In the genomic region with DNA sequence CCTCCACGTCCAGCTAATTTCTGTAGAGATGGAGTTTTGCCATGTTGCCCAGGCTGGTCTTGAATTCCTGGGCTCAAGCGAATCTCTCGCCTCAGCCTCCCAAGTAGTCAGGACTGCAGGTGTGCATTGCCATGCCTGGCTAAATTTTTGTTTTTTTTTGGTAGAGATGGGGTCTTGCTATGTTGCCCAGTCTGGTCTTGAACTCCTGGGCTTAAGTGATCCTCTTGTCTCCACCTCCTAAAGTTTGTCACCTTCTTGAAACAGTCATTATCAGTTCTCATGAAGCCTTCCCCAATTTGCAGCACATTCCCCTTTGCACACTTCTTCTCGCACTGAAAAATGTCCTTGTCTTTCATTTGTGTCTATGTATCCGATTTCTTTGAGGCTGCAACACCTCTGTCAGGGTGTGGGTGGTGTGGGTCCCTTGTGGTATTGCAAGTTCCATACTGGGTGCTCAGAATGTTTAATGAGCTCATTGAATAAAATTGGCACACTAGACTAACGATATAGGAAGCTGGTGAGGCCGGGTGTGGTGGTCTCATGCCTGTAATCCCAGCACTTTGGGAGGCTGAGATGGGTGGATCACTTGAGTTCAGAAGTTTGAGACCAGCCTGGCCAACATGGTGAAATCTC, we compare ENCODE assay signal across 15 cellular contexts. TPM values are rescaled to one million over a fixed set of nuclear protein-coding genes. Genes with fewer than 3 reads are reported as not detected.
DNase-seq lines count a peak whose midpoint lies in the region; ATAC-seq, FAIRE-seq and TF ChIP-seq lines count a peak whose summit lies in the region.
"Had no signal": no experiment of that assay in that cellular context is flagged by ENCODE, and none has a peak within 500 bp of the region (broad histone marks: within the 10 kb centered on the region; RNA-seq: fewer than 3 reads in every experiment).

No MANE protein-coding gene starts in this region.

- H3K4me1 Mint-ChIP-seq in WTC11, result peaks cover 22% of the 10 kb centered on the region

- no peak overlapping the region for H3K4me2 ChIP-seq in HepG2 (ENCODE audit: low read depth, low read length)
- H3K4me2 ChIP-seq: BLaER1 treated with 17β-estradiol and CSF1 and Interleukin-3, amounts not matched to agents 10 nM and 100 nM had no signal

- no peaks in the 10 kb centered on the region for H3K9me3 ChIP-seq in HepG2 (ENCODE audit: low read length)
- H3K9me3 ChIP-seq: BLaER1 treated with 17β-estradiol and CSF1 and Interleukin-3, amounts not matched to agents 10 nM and 100 nM had no signal

- no TSS peak for BruUV-seq in HepG2 (replicated peaks; lab: Mats Ljungman, UMichigan)

- no peak overlapping the region for H3K27ac ChIP-seq in HepG2 (ENCODE audit: extremely low read length, insufficient read depth, low read length)
- H3K27ac ChIP-seq: BLaER1 treated with 17β-estradiol and CSF1 and Interleukin-3, amounts not matched to agents 10 nM and 100 nM; GM23248; HL-60 had no signal

- H3K4me1 ChIP-seq in HepG2 (ENCODE audit: insufficient read depth, low read length), result no peaks in the 10 kb centered on the region
- H3K4me1 ChIP-seq: BLaER1 treated with 17β-estradiol and CSF1 and Interleukin-3, amounts not matched to agents 10 nM and 100 nM had no signal

- intact Hi-C loops in HepG2 (cut with micrococcal nuclease; ENCODE audit: unreplicated experiment), result no loop called here

- no peaks in the 10 kb centered on the region for H3K27me3 Mint-ChIP-seq in WTC11 (ENCODE audit: low read depth)
- H3K27me3 Mint-ChIP-seq: CD4-positive, CD25-positive, alpha-beta regulatory T cell had no signal

- ATAC-seq in WTC11 (no peak), HepG2 (no peak), GM19324 (IDR thresholded peaks at IDR 0.05; ENCODE audit: low FRiP score, unreplicated experiment) (no peak)
- ATAC-seq: HCT116 had no signal

- H3K36me3 Mint-ChIP-seq in WTC11, result 0 out of 2 replicates have a peak, but pooled peaks cover 3% of the 10 kb centered on the region
- H3K36me3 Mint-ChIP-seq: CD4-positive, CD25-positive, alpha-beta regulatory T cell had no signal

- TF ChIP-seq POLR2A in HepG2 (IDR thresholded peaks at IDR 0.05; ENCODE audit: insufficient read depth in 1 of 2, low read depth in 2 of 2, low read length in 2 of 2), result no peak

- POLR2A ChIA-PET in WTC11 (lab: Charles Lee) (no interaction called here), HepG2 (lab: Yijun Ruan, JAX) (no interaction called here)

- TF ChIP-seq EP300 in HepG2 (IDR thresholded peaks at IDR 0.05; ENCODE audit: low read depth in 2 of 2, low read length in 2 of 2) (no peak), HepG2 (CRISPR knock-in tag; IDR thresholded peaks at IDR 0.05; ENCODE audit: borderline replicate concordance) (no peak)

- no peak overlapping the region for H3K27ac Mint-ChIP-seq in WTC11
- H3K27ac Mint-ChIP-seq: CD4-positive, CD25-positive, alpha-beta regulatory T cell had no signal

- in situ Hi-C loops in HepG2 (cut with HindIII; ENCODE audit: extremely low pct_ligation_motif_present, low pct_unique_long_range_greater_than_20kb), result no loop called here

- H3K4me3 ChIP-seq in HepG2 (replicated peaks in 1 of 3; ENCODE audit: insufficient read depth in 1 of 3, low read depth in 2 of 3, low read length in 3 of 3), result no peak overlapping the region
- H3K4me3 ChIP-seq: BLaER1 treated with 17β-estradiol and CSF1 and Interleukin-3, amounts not matched to agents 10 nM and 100 nM; GM23248 had no signal

- CTCF ChIA-PET in WTC11 (lab: Charles Lee) (no interaction called here), HepG2 (lab: Yijun Ruan, JAX; ENCODE audit: low intra/inter-chr PET ratio, low total read pairs) (no interaction called here)

- no peak overlapping the region for H2AFZ ChIP-seq in HepG2 (ENCODE audit: low read length)
- H2AFZ ChIP-seq: GM23248 had no signal

- H4K20me1 ChIP-seq in HepG2 (ENCODE audit: insufficient read depth, low read length), result no peaks in the 10 kb centered on the region

- H3K9ac ChIP-seq in HepG2 (ENCODE audit: insufficient read depth, low read depth, low read length), result no peak overlapping the region
- H3K9ac ChIP-seq: BLaER1 treated with 17β-estradiol and CSF1 and Interleukin-3, amounts not matched to agents 10 nM and 100 nM; GM23248 had no signal

- no peaks in the 10 kb centered on the region for H3K79me2 ChIP-seq in HepG2 (ENCODE audit: insufficient read depth, low read length)

- no peaks in the 10 kb centered on the region for H3K9me3 Mint-ChIP-seq in WTC11
- H3K9me3 Mint-ChIP-seq: CD4-positive, CD25-positive, alpha-beta regulatory T cell had no signal

- H3K4me3 Mint-ChIP-seq in WTC11, result no peak overlapping the region
- H3K4me3 Mint-ChIP-seq: CD4-positive, CD25-positive, alpha-beta regulatory T cell had no signal

- no peak for TF ChIP-seq CTCF in WTC11 (IDR thresholded peaks at IDR 0.05)
- no peak for TF ChIP-seq CTCF in HepG2 (CRISPR knock-in tag; IDR thresholded peaks at IDR 0.05)

- WGBS in HepG2 (ENCODE audit: low lambda C conversion rate), result 95% methylated on average over 7 of the region's 7 CpGs

- H3K36me3 ChIP-seq in HepG2 (replicated peaks in 1 of 2; ENCODE audit: control insufficient read depth in 1 of 2, insufficient read depth in 2 of 2, low read length in 2 of 2), result no peaks in the 10 kb centered on the region; a peak in 1 of 5 replicates

- no peak for FAIRE-seq in HepG2 (lab: Jason Lieb, UNC)
- FAIRE-seq: H54 had no signal

- H3K27me3 ChIP-seq in HepG2 (ENCODE audit: control insufficient read depth in 1 of 2, insufficient read depth in 2 of 2, low read length in 2 of 2), result no peaks in the 10 kb centered on the region
- H3K27me3 ChIP-seq: BLaER1 treated with 17β-estradiol and CSF1 and Interleukin-3, amounts not matched to agents 10 nM and 100 nM had no signal

- DNase-seq in WTC11 (ENCODE audit: low spot score) (no peak), HepG2 (ENCODE audit: low spot score) (no peak), HUDEP-2 (lab: John Stamatoyannopoulos, UW; ENCODE audit: unreplicated experiment in 76 of 76) (no peak)
- DNase-seq: ACHN; CD4-positive, CD25-positive, alpha-beta regulatory T cell; DMS53; GF-D8; GM23248; IMR-90 had no signal

- TF ChIP-seq RAD21 in HepG2 (CRISPR knock-in tag; IDR thresholded peaks at IDR 0.05), result no peak

RNA-seq across cellular contexts. Expression of a gene that starts 2.9 kb away (rescaled TPM):
- total RNA-seq in WTC11 (2021) (0.48 to 0.66 TPM (median 0.48 TPM) in 3 replicates), HepG2 (2016; rRNA removed; fragmentation: Illumina TruSeq; extraction: Trizol) (0.62 TPM in 1 of 2 replicates, not detected in the other)
- total RNA-seq in HepG2 (2016; cell fraction: cytosol; rRNA removed; fragmentation: Illumina TruSeq; extraction: Trizol; ENCODE audit: low read depth), result not detected in 2 replicates
- total RNA-seq in HepG2 (2016; cell fraction: insoluble cytoplasmic fraction; rRNA removed; fragmentation: Illumina TruSeq; extraction: Trizol), result 0.61 TPM in 1 of 2 replicates, not detected in the other
- 0.15 and 0.21 TPM in 2 replicates for total RNA-seq in HepG2 (2016; cell fraction: membrane; rRNA removed; fragmentation: Illumina TruSeq; extraction: Trizol)
- total RNA-seq in HepG2 (2016; cell fraction: nucleus; rRNA removed; fragmentation: Illumina TruSeq; extraction: Trizol), result 0.78 and 1.1 TPM in 2 replicates
- 0.08 and 0.11 TPM in 2 replicates for polyA plus RNA-seq in HepG2 (2011; rRNA removed)
- 0.08 and 0.09 TPM in 2 replicates for polyA plus RNA-seq in HepG2 (2011; cell fraction: cytosol; rRNA removed)
- 0.24 and 0.29 TPM in 2 replicates for polyA plus RNA-seq in HepG2 (2011; cell fraction: nucleus; rRNA removed)
- polyA plus RNA-seq in HepG2 (2012), result 0.31 and 0.40 TPM in 2 replicates
- 0.11 and 0.46 TPM in 2 replicates for polyA plus RNA-seq in HepG2 (2016; cell fraction: cytosol; fragmentation: Illumina TruSeq; extraction: Trizol; ENCODE audit: low read depth)
- polyA plus RNA-seq in HepG2 (2016; cell fraction: insoluble cytoplasmic fraction; fragmentation: Illumina TruSeq; extraction: Trizol; ENCODE audit: low read depth), result 0.50 TPM in 1 of 2 replicates, not detected in the other
- 0.21 and 0.36 TPM in 2 replicates for polyA plus RNA-seq in HepG2 (2016; cell fraction: membrane; fragmentation: Illumina TruSeq; extraction: Trizol; ENCODE audit: low read depth)
- polyA plus RNA-seq in HepG2 (2016; cell fraction: nucleus; fragmentation: Illumina TruSeq; extraction: Trizol; ENCODE audit: insufficient read depth, low read depth), result 0.81 and 1.9 TPM in 2 replicates
- not detected in 2 replicates for polyA minus RNA-seq in HepG2 (2011; rRNA and poly(A)+ RNA removed; ENCODE audit: low replicate concordance)
- not detected in 2 replicates for polyA minus RNA-seq in HepG2 (2011; cell fraction: cytosol; rRNA and poly(A)+ RNA removed)
- polyA minus RNA-seq in HepG2 (2011; cell fraction: nucleus; rRNA and poly(A)+ RNA removed), result 0.39 TPM in 1 of 2 replicates, not detected in the other
- total RNA-seq: A172; CD4-positive, CD25-positive, alpha-beta regulatory T cell; IMR-90 had no signal
- polyA plus RNA-seq: CD4-positive, CD25-positive, alpha-beta regulatory T cell; GM23248 had no signal

RNA-seq across cellular contexts. Expression of a gene that starts 16.7 kb away (rescaled TPM):
- 13.7 to 17.0 TPM (median 13.8 TPM) in 3 replicates for total RNA-seq in WTC11 (2021)
- 22.0 and 24.9 TPM in 2 replicates for total RNA-seq in HepG2 (2016; rRNA removed; fragmentation: Illumina TruSeq; extraction: Trizol)
- 32.3 and 41.2 TPM in 2 replicates for total RNA-seq in HepG2 (2016; cell fraction: cytosol; rRNA removed; fragmentation: Illumina TruSeq; extraction: Trizol; ENCODE audit: low read depth)
- total RNA-seq in HepG2 (2016; cell fraction: insoluble cytoplasmic fraction; rRNA removed; fragmentation: Illumina TruSeq; extraction: Trizol), result 18.1 and 23.2 TPM in 2 replicates
- 41.4 and 43.7 TPM in 2 replicates for total RNA-seq in HepG2 (2016; cell fraction: membrane; rRNA removed; fragmentation: Illumina TruSeq; extraction: Trizol)
- total RNA-seq in HepG2 (2016; cell fraction: nucleus; rRNA removed; fragmentation: Illumina TruSeq; extraction: Trizol), result 8.1 and 10.8 TPM in 2 replicates
- 2.9 and 3.3 TPM in 2 replicates for polyA plus RNA-seq in HepG2 (2011; rRNA removed)
- 3.8 and 4.5 TPM in 2 replicates for polyA plus RNA-seq in HepG2 (2011; cell fraction: cytosol; rRNA removed)
- polyA plus RNA-seq in HepG2 (2011; cell fraction: nucleus; rRNA removed), result 2.8 and 3.7 TPM in 2 replicates
- 5.0 and 10.5 TPM in 2 replicates for polyA plus RNA-seq in HepG2 (2012)
- polyA plus RNA-seq in HepG2 (2016; cell fraction: cytosol; fragmentation: Illumina TruSeq; extraction: Trizol; ENCODE audit: low read depth), result 49.6 and 69.4 TPM in 2 replicates
- polyA plus RNA-seq in HepG2 (2016; cell fraction: insoluble cytoplasmic fraction; fragmentation: Illumina TruSeq; extraction: Trizol; ENCODE audit: low read depth), result 33.2 and 38.1 TPM in 2 replicates
- polyA plus RNA-seq in HepG2 (2016; cell fraction: membrane; fragmentation: Illumina TruSeq; extraction: Trizol; ENCODE audit: low read depth), result 55.5 and 60.0 TPM in 2 replicates
- polyA plus RNA-seq in HepG2 (2016; cell fraction: nucleus; fragmentation: Illumina TruSeq; extraction: Trizol; ENCODE audit: insufficient read depth, low read depth), result 17.3 and 17.4 TPM in 2 replicates
- polyA minus RNA-seq in HepG2 (2011; rRNA and poly(A)+ RNA removed; ENCODE audit: low replicate concordance), result 5.9 and 8.9 TPM in 2 replicates
- 1.5 and 2.0 TPM in 2 replicates for polyA minus RNA-seq in HepG2 (2011; cell fraction: cytosol; rRNA and poly(A)+ RNA removed)
- polyA minus RNA-seq in HepG2 (2011; cell fraction: nucleus; rRNA and poly(A)+ RNA removed), result 1.0 and 3.9 TPM in 2 replicates

RNA-seq across cellular contexts. Expression of a gene that starts 25.4 kb away (rescaled TPM):
- 86.4 to 86.7 TPM (median 86.5 TPM) in 3 replicates for total RNA-seq in WTC11 (2021)
- total RNA-seq in HepG2 (2016; rRNA removed; fragmentation: Illumina TruSeq; extraction: Trizol), result 33.9 and 44.6 TPM in 2 replicates
- 8.8 and 9.5 TPM in 2 replicates for total RNA-seq in HepG2 (2016; cell fraction: cytosol; rRNA removed; fragmentation: Illumina TruSeq; extraction: Trizol; ENCODE audit: low read depth)
- 34.8 and 45.3 TPM in 2 replicates for total RNA-seq in HepG2 (2016; cell fraction: insoluble cytoplasmic fraction; rRNA removed; fragmentation: Illumina TruSeq; extraction: Trizol)
- total RNA-seq in HepG2 (2016; cell fraction: membrane; rRNA removed; fragmentation: Illumina TruSeq; extraction: Trizol), result 18.7 and 19.6 TPM in 2 replicates
- 14.0 and 17.3 TPM in 2 replicates for total RNA-seq in HepG2 (2016; cell fraction: nucleus; rRNA removed; fragmentation: Illumina TruSeq; extraction: Trizol)
- 16.5 and 16.6 TPM in 2 replicates for polyA plus RNA-seq in HepG2 (2011; rRNA removed)
- polyA plus RNA-seq in HepG2 (2011; cell fraction: cytosol; rRNA removed), result 12.9 and 13.7 TPM in 2 replicates
- polyA plus RNA-seq in HepG2 (2011; cell fraction: nucleus; rRNA removed), result 5.9 and 7.7 TPM in 2 replicates
- 10.7 and 12.2 TPM in 2 replicates for polyA plus RNA-seq in HepG2 (2012)
- 6.5 and 6.7 TPM in 2 replicates for polyA plus RNA-seq in HepG2 (2016; cell fraction: cytosol; fragmentation: Illumina TruSeq; extraction: Trizol; ENCODE audit: low read depth)
- polyA plus RNA-seq in HepG2 (2016; cell fraction: insoluble cytoplasmic fraction; fragmentation: Illumina TruSeq; extraction: Trizol; ENCODE audit: low read depth), result 32.4 and 33.3 TPM in 2 replicates
- polyA plus RNA-seq in HepG2 (2016; cell fraction: membrane; fragmentation: Illumina TruSeq; extraction: Trizol; ENCODE audit: low read depth), result 10.4 and 10.6 TPM in 2 replicates
- 20.0 and 20.1 TPM in 2 replicates for polyA plus RNA-seq in HepG2 (2016; cell fraction: nucleus; fragmentation: Illumina TruSeq; extraction: Trizol; ENCODE audit: insufficient read depth, low read depth)
- 36.7 and 57.5 TPM in 2 replicates for polyA minus RNA-seq in HepG2 (2011; rRNA and poly(A)+ RNA removed; ENCODE audit: low replicate concordance)
- polyA minus RNA-seq in HepG2 (2011; cell fraction: cytosol; rRNA and poly(A)+ RNA removed), result 10.2 and 11.0 TPM in 2 replicates
- 11.3 and 12.9 TPM in 2 replicates for polyA minus RNA-seq in HepG2 (2011; cell fraction: nucleus; rRNA and poly(A)+ RNA removed)

RNA-seq across cellular contexts. Expression of a gene that starts 27.8 kb away (rescaled TPM):
- 27.3 to 30.5 TPM (median 27.8 TPM) in 3 replicates for total RNA-seq in WTC11 (2021)
- 5.9 and 9.9 TPM in 2 replicates for total RNA-seq in HepG2 (2016; rRNA removed; fragmentation: Illumina TruSeq; extraction: Trizol)
- 5.4 and 5.5 TPM in 2 replicates for total RNA-seq in HepG2 (2016; cell fraction: cytosol; rRNA removed; fragmentation: Illumina TruSeq; extraction: Trizol; ENCODE audit: low read depth)
- 6.0 and 11.1 TPM in 2 replicates for total RNA-seq in HepG2 (2016; cell fraction: insoluble cytoplasmic fraction; rRNA removed; fragmentation: Illumina TruSeq; extraction: Trizol)
- total RNA-seq in HepG2 (2016; cell fraction: membrane; rRNA removed; fragmentation: Illumina TruSeq; extraction: Trizol), result 6.6 and 8.1 TPM in 2 replicates
- 11.8 and 16.0 TPM in 2 replicates for total RNA-seq in HepG2 (2016; cell fraction: nucleus; rRNA removed; fragmentation: Illumina TruSeq; extraction: Trizol)
- polyA plus RNA-seq in HepG2 (2011; rRNA removed), result 6.3 and 6.5 TPM in 2 replicates
- 5.8 and 7.7 TPM in 2 replicates for polyA plus RNA-seq in HepG2 (2011; cell fraction: cytosol; rRNA removed)
- 22.7 and 25.4 TPM in 2 replicates for polyA plus RNA-seq in HepG2 (2011; cell fraction: nucleus; rRNA removed)
- 10.8 and 15.1 TPM in 2 replicates for polyA plus RNA-seq in HepG2 (2012)
- 3.9 and 4.0 TPM in 2 replicates for polyA plus RNA-seq in HepG2 (2016; cell fraction: cytosol; fragmentation: Illumina TruSeq; extraction: Trizol; ENCODE audit: low read depth)
- polyA plus RNA-seq in HepG2 (2016; cell fraction: insoluble cytoplasmic fraction; fragmentation: Illumina TruSeq; extraction: Trizol; ENCODE audit: low read depth), result 8.3 and 10.4 TPM in 2 replicates
- polyA plus RNA-seq in HepG2 (2016; cell fraction: membrane; fragmentation: Illumina TruSeq; extraction: Trizol; ENCODE audit: low read depth), result 5.7 and 6.2 TPM in 2 replicates
- polyA plus RNA-seq in HepG2 (2016; cell fraction: nucleus; fragmentation: Illumina TruSeq; extraction: Trizol; ENCODE audit: insufficient read depth, low read depth), result 25.5 and 27.0 TPM in 2 replicates
- 7.0 and 10.1 TPM in 2 replicates for polyA minus RNA-seq in HepG2 (2011; rRNA and poly(A)+ RNA removed; ENCODE audit: low replicate concordance)
- polyA minus RNA-seq in HepG2 (2011; cell fraction: cytosol; rRNA and poly(A)+ RNA removed), result 5.2 and 5.5 TPM in 2 replicates
- 15.8 and 20.3 TPM in 2 replicates for polyA minus RNA-seq in HepG2 (2011; cell fraction: nucleus; rRNA and poly(A)+ RNA removed)

RNA-seq across cellular contexts. Expression of a gene that starts 48.0 kb away (rescaled TPM):
- total RNA-seq in WTC11 (2021) (270 to 278 TPM (median 272 TPM) in 3 replicates), HepG2 (2016; rRNA removed; fragmentation: Illumina TruSeq; extraction: Trizol) (210 and 242 TPM in 2 replicates)
- total RNA-seq in HepG2 (2016; cell fraction: cytosol; rRNA removed; fragmentation: Illumina TruSeq; extraction: Trizol; ENCODE audit: low read depth), result 63.5 and 72.1 TPM in 2 replicates
- 212 TPM in 2 replicates for total RNA-seq in HepG2 (2016; cell fraction: insoluble cytoplasmic fraction; rRNA removed; fragmentation: Illumina TruSeq; extraction: Trizol)
- 131 and 149 TPM in 2 replicates for total RNA-seq in HepG2 (2016; cell fraction: membrane; rRNA removed; fragmentation: Illumina TruSeq; extraction: Trizol)
- 134 TPM in 2 replicates for total RNA-seq in HepG2 (2016; cell fraction: nucleus; rRNA removed; fragmentation: Illumina TruSeq; extraction: Trizol)
- polyA plus RNA-seq in HepG2 (2011; rRNA removed), result 64.8 and 67.5 TPM in 2 replicates
- polyA plus RNA-seq in HepG2 (2011; cell fraction: cytosol; rRNA removed), result 60.1 and 64.5 TPM in 2 replicates
- 37.3 and 39.4 TPM in 2 replicates for polyA plus RNA-seq in HepG2 (2011; cell fraction: nucleus; rRNA removed)
- 112 and 139 TPM in 2 replicates for polyA plus RNA-seq in HepG2 (2012)
- 80.6 and 88.6 TPM in 2 replicates for polyA plus RNA-seq in HepG2 (2016; cell fraction: cytosol; fragmentation: Illumina TruSeq; extraction: Trizol; ENCODE audit: low read depth)
- polyA plus RNA-seq in HepG2 (2016; cell fraction: insoluble cytoplasmic fraction; fragmentation: Illumina TruSeq; extraction: Trizol; ENCODE audit: low read depth), result 270 and 293 TPM in 2 replicates
- 132 and 155 TPM in 2 replicates for polyA plus RNA-seq in HepG2 (2016; cell fraction: membrane; fragmentation: Illumina TruSeq; extraction: Trizol; ENCODE audit: low read depth)
- polyA plus RNA-seq in HepG2 (2016; cell fraction: nucleus; fragmentation: Illumina TruSeq; extraction: Trizol; ENCODE audit: insufficient read depth, low read depth), result 206 and 219 TPM in 2 replicates
- 119 and 158 TPM in 2 replicates for polyA minus RNA-seq in HepG2 (2011; rRNA and poly(A)+ RNA removed; ENCODE audit: low replicate concordance)
- 59.4 and 61.6 TPM in 2 replicates for polyA minus RNA-seq in HepG2 (2011; cell fraction: cytosol; rRNA and poly(A)+ RNA removed)
- 35.2 and 45.2 TPM in 2 replicates for polyA minus RNA-seq in HepG2 (2011; cell fraction: nucleus; rRNA and poly(A)+ RNA removed)
